16 cellular contexts compared by ENCODE assay signal in genomic region chr19:55226788-55227187, GRCh38. TPM values are rescaled to one million over a fixed set of nuclear protein-coding genes. Genes with fewer than 3 reads are reported as not detected.
"Had no signal": no experiment of that assay in that cellular context is flagged by ENCODE, and none has a peak within 500 bp of the region (broad histone marks: within the 10 kb centered on the region; RNA-seq: fewer than 3 reads in every experiment).

No MANE protein-coding gene starts in this region.

- H3K36me3 ChIP-seq: neural progenitor cell had no signal

- H3K27me3 ChIP-seq: dorsolateral prefrontal cortex, gastroesophageal sphincter, heart right ventricle, neural progenitor cell, pancreas, sigmoid colon, spleen, stomach, testis, upper lobe of left lung had no signal

- DNase-seq: activated B cell treated with CpG ODN at 0.5 μM for 24 hours; activated CD4-positive, alpha-beta T cell treated with anti-CD3 and anti-CD28 coated beads for 48 hours; activated CD8-positive, alpha-beta memory T cell treated with anti-CD3 and anti-CD28 coated beads for 24 hours; dorsolateral prefrontal cortex; heart right ventricle; left colon; mammary epithelial cell; sigmoid colon; spleen; stomach; testis had no signal

- H3K27ac ChIP-seq: gastroesophageal sphincter, neural progenitor cell, pancreas, spleen, testis, upper lobe of left lung had no signal

- H2AFZ ChIP-seq: neural progenitor cell had no signal

- H3K4me3 Mint-ChIP-seq: activated B cell treated with CpG ODN at 0.5 μM for 24 hours, neural progenitor cell had no signal

- H3K4me2 ChIP-seq: neural progenitor cell had no signal

- H3K4me1 ChIP-seq: neural progenitor cell, pancreas, testis, upper lobe of left lung had no signal

- H3K27me3 Mint-ChIP-seq: activated B cell treated with CpG ODN at 0.5 μM for 24 hours had no signal

- H3K9me3 Mint-ChIP-seq: activated B cell treated with CpG ODN at 0.5 μM for 24 hours, neural progenitor cell had no signal

- H3K27ac Mint-ChIP-seq: activated B cell treated with CpG ODN at 0.5 μM for 24 hours, neural progenitor cell had no signal

- H3K4me3 ChIP-seq: dorsolateral prefrontal cortex, gastroesophageal sphincter, heart right ventricle, neural progenitor cell, pancreas, sigmoid colon, spleen, stomach, testis, upper lobe of left lung had no signal

- H3K9ac ChIP-seq: neural progenitor cell had no signal

- H3K9me3 ChIP-seq: gastroesophageal sphincter, heart right ventricle, pancreas, sigmoid colon, spleen, stomach, testis, upper lobe of left lung had no signal

RNA-seq across cellular contexts. Expression of gene PTPRH, which starts 17.5 kb away (rescaled TPM):
- total RNA-seq: activated B cell treated with CpG ODN at 0.5 μM for 24 hours; T-helper 2 cell treated with Interferon-gamma antibody and Interleukin-4, amounts not matched to agents 100 ng/mL and 5 ng/mL, for 36 hours had no signal

RNA-seq across cellular contexts. Expression of gene SYT5, which starts 46.7 kb away (rescaled TPM):
- total RNA-seq: activated B cell treated with CpG ODN at 0.5 μM for 24 hours; T-helper 2 cell treated with Interferon-gamma antibody and Interleukin-4, amounts not matched to agents 100 ng/mL and 5 ng/mL, for 36 hours had no signal
